16 cellular contexts compared by ENCODE assay signal in the genomic region with DNA sequence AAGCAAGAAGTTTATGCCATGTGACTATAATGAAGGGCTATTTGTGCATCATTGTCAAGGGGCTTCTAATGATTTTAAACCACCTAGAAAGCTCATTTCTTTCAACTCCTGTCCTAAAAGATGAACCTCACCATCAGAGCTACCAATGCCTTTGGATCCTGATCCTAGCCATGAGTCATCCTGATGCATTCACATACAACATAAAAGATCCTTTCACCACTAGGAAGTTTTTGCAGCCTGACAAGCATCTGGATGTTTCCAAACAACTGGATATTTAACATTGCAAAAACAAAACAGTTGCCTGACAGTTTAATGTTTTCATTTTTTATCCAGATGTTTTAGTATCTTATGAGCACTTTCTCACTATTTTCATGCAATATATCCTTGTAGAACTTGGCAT.
DNase-seq lines count a peak whose midpoint lies in the region; ATAC-seq and TF ChIP-seq lines count a peak whose summit lies in the region.
"Had no signal": no experiment of that assay in that cellular context is flagged by ENCODE, and none has a peak within 500 bp of the region (broad histone marks: within the 10 kb centered on the region; RNA-seq: fewer than 3 reads in every experiment).

No MANE protein-coding gene starts in this region.

- no peaks in the 10 kb centered on the region for H3K27me3 Mint-ChIP-seq in GM23338 (ENCODE audit: insufficient read depth, low read depth, poor library complexity)
- H3K27me3 Mint-ChIP-seq in activated T-helper 1 cell treated with anti-CD3 and anti-CD28 coated beads, Interleukin-12 subunit alpha, Interleukin-12 subunit beta, Interleukin-2, Interleukin-4 antibody, amounts not matched to agents 30 ng/mL and 10 ng/mL and 1 ng/mL, durations not matched to agents 14 hours and 24 hours and 36 hours (ENCODE audit: insufficient read depth) = no peaks in the 10 kb centered on the region
- H3K27me3 Mint-ChIP-seq: activated CD4-positive, alpha-beta memory T cell treated with anti-CD3 and anti-CD28 coated beads for 36 hours had no signal

- no peak overlapping the region for H3K27ac Mint-ChIP-seq in GM23338
- no peak overlapping the region for H3K27ac Mint-ChIP-seq in activated T-helper 1 cell treated with anti-CD3 and anti-CD28 coated beads, Interleukin-12 subunit alpha, Interleukin-12 subunit beta, Interleukin-2, Interleukin-4 antibody, amounts not matched to agents 30 ng/mL and 10 ng/mL and 1 ng/mL, durations not matched to agents 14 hours and 24 hours and 36 hours
- H3K27ac Mint-ChIP-seq: activated CD4-positive, alpha-beta memory T cell treated with anti-CD3 and anti-CD28 coated beads for 36 hours; activated T-cell treated with anti-CD3 and anti-CD28 coated beads, Interleukin-2, amount 50 U/mL, for 72 hours had no signal

- H3K27ac ChIP-seq in GM23338 (ENCODE audit: low read depth) = no peak overlapping the region
- H3K27ac ChIP-seq in smooth muscle cell (ENCODE audit: low read depth) = peak overlapping the region; percentile 39
- no peak overlapping the region for H3K27ac ChIP-seq in WERI-Rb-1
- H3K27ac ChIP-seq: left ventricle myocardium inferior, PC-9, stomach had no signal

- TF ChIP-seq CTCF in GM23338 (conservative IDR thresholded peaks at IDR 0.05; ENCODE audit: low read depth in 2 of 2) = no peak
- TF ChIP-seq CTCF in smooth muscle cell (IDR thresholded peaks at IDR 0.05; ENCODE audit: borderline replicate concordance, insufficient read depth, poor library complexity, severe bottlenecking) = no peak
- TF ChIP-seq CTCF in WERI-Rb-1 (IDR thresholded peaks at IDR 0.05; ENCODE audit: low read depth, low read length) = no peak

- intact Hi-C loops in activated T-helper 1 cell treated with anti-CD3 and anti-CD28 coated beads, Interleukin-12 subunit alpha, Interleukin-12 subunit beta, Interleukin-2, Interleukin-4 antibody, amounts not matched to agents 30 ng/mL and 10 ng/mL and 1 ng/mL, durations not matched to agents 14 hours and 24 hours and 36 hours (cut with micrococcal nuclease) = no loop called here

- no peaks in the 10 kb centered on the region for H3K36me3 Mint-ChIP-seq in GM23338 (ENCODE audit: low read depth)
- no peaks in the 10 kb centered on the region for H3K36me3 Mint-ChIP-seq in activated T-helper 1 cell treated with anti-CD3 and anti-CD28 coated beads, Interleukin-12 subunit alpha, Interleukin-12 subunit beta, Interleukin-2, Interleukin-4 antibody, amounts not matched to agents 30 ng/mL and 10 ng/mL and 1 ng/mL, durations not matched to agents 14 hours and 24 hours and 36 hours (ENCODE audit: low read depth)
- H3K36me3 Mint-ChIP-seq: activated CD4-positive, alpha-beta memory T cell treated with anti-CD3 and anti-CD28 coated beads for 36 hours had no signal

- H3K9me3 ChIP-seq in smooth muscle cell (replicated peaks; ENCODE audit: low read depth) = no peaks in the 10 kb centered on the region
- no peaks in the 10 kb centered on the region for H3K9me3 ChIP-seq in WERI-Rb-1 (ENCODE audit: severe bottlenecking)
- H3K9me3 ChIP-seq: left ventricle myocardium inferior had no signal

- no peak overlapping the region for H3K4me3 Mint-ChIP-seq in GM23338
- no peak overlapping the region for H3K4me3 Mint-ChIP-seq in activated T-helper 1 cell treated with anti-CD3 and anti-CD28 coated beads, Interleukin-12 subunit alpha, Interleukin-12 subunit beta, Interleukin-2, Interleukin-4 antibody, amounts not matched to agents 30 ng/mL and 10 ng/mL and 1 ng/mL, durations not matched to agents 14 hours and 24 hours and 36 hours
- H3K4me3 Mint-ChIP-seq: activated CD4-positive, alpha-beta memory T cell treated with anti-CD3 and anti-CD28 coated beads for 36 hours; activated T-cell treated with anti-CD3 and anti-CD28 coated beads, Interleukin-2, amount 50 U/mL, for 72 hours had no signal

- no peaks in the 10 kb centered on the region for H3K36me3 ChIP-seq in GM23338 (ENCODE audit: insufficient read depth)
- no peaks in the 10 kb centered on the region for H3K36me3 ChIP-seq in smooth muscle cell (ENCODE audit: low read depth)
- H3K36me3 ChIP-seq in WERI-Rb-1 = no peaks in the 10 kb centered on the region
- H3K36me3 ChIP-seq: left ventricle myocardium inferior, stomach had no signal

- H3K27me3 ChIP-seq in GM23338 (ENCODE audit: insufficient read depth) (no peaks in the 10 kb centered on the region), smooth muscle cell (ENCODE audit: low read depth) (no peaks in the 10 kb centered on the region), WERI-Rb-1 (ENCODE audit: insufficient read depth, low read depth, severe bottlenecking) (peaks cover 50% of the 10 kb centered on the region)
- H3K27me3 ChIP-seq: stomach had no signal

- no peaks in the 10 kb centered on the region for H3F3A ChIP-seq in GM23338 (replicated peaks; ENCODE audit: low read depth)
- H3F3A ChIP-seq in smooth muscle cell (ENCODE audit: low read depth) = no peaks in the 10 kb centered on the region

- H3K4me1 ChIP-seq in GM23338 (ENCODE audit: insufficient read depth) (no peaks in the 10 kb centered on the region), smooth muscle cell (ENCODE audit: low read depth) (peaks cover 8% of the 10 kb centered on the region)
- H3K4me1 ChIP-seq: left ventricle myocardium inferior, stomach had no signal

- ATAC-seq in GM23338 (no peak), GM21447 (IDR thresholded peaks at IDR 0.05; ENCODE audit: unreplicated experiment) (no peak)
- ATAC-seq: activated T-cell treated with anti-CD3 and anti-CD28 coated beads, Interleukin-2, amount 50 U/mL, for 72 hours had no signal

- H3K79me2 ChIP-seq in GM23338 (replicated peaks; ENCODE audit: insufficient read depth) (no peaks in the 10 kb centered on the region), smooth muscle cell (ENCODE audit: low read depth) (no peaks in the 10 kb centered on the region)

- no peak overlapping the region for H3K4me3 ChIP-seq in GM23338
- no peak overlapping the region for H3K4me3 ChIP-seq in smooth muscle cell
- no peak overlapping the region for H3K4me3 ChIP-seq in WERI-Rb-1 (ENCODE audit: low read depth, low read length)
- H3K4me3 ChIP-seq: left ventricle myocardium inferior, PC-9, stomach had no signal

- no peaks in the 10 kb centered on the region for H3K9me2 ChIP-seq in GM23338 (ENCODE audit: insufficient read depth)

- DNase-seq in GM23338 (ENCODE audit: low spot score) (no peak), SW480 (ENCODE audit: low spot score) (peak; percentile 5), fibroblast of peridontal ligament (ENCODE audit: extremely low read depth) (peak; percentile 81), smooth muscle cell (lab: John Stamatoyannopoulos, UW; ENCODE audit: unreplicated experiment) (no peak), WERI-Rb-1 (no peak)
- no peak for DNase-seq in activated T-helper 1 cell treated with anti-CD3 and anti-CD28 coated beads, Interleukin-12 subunit alpha, Interleukin-12 subunit beta, Interleukin-2, Interleukin-4 antibody, amounts not matched to agents 30 ng/mL and 10 ng/mL and 1 ng/mL, durations not matched to agents 14 hours and 24 hours and 36 hours (ENCODE audit: low spot score)
- DNase-seq: activated CD4-positive, alpha-beta memory T cell treated with anti-CD3 and anti-CD28 coated beads for 36 hours; activated T-cell treated with anti-CD3 and anti-CD28 coated beads, Interleukin-2, amount 50 U/mL, for 72 hours; C1 segment of cervical spinal cord; DMS79; left ventricle myocardium inferior; NCI-H1930; NCI-H510A; PC-9; stomach had no signal

- H3K4me1 Mint-ChIP-seq in GM23338 = no peaks in the 10 kb centered on the region
- no peaks in the 10 kb centered on the region for H3K4me1 Mint-ChIP-seq in activated T-helper 1 cell treated with anti-CD3 and anti-CD28 coated beads, Interleukin-12 subunit alpha, Interleukin-12 subunit beta, Interleukin-2, Interleukin-4 antibody, amounts not matched to agents 30 ng/mL and 10 ng/mL and 1 ng/mL, durations not matched to agents 14 hours and 24 hours and 36 hours (ENCODE audit: low read depth)

- H3K9me3 Mint-ChIP-seq in GM23338 = peaks cover 6% of the 10 kb centered on the region; the same call in 2 of the 3 replicates
- no peaks in the 10 kb centered on the region for H3K9me3 Mint-ChIP-seq in activated T-helper 1 cell treated with anti-CD3 and anti-CD28 coated beads, Interleukin-12 subunit alpha, Interleukin-12 subunit beta, Interleukin-2, Interleukin-4 antibody, amounts not matched to agents 30 ng/mL and 10 ng/mL and 1 ng/mL, durations not matched to agents 14 hours and 24 hours and 36 hours

- H3K9ac ChIP-seq in smooth muscle cell (ENCODE audit: low read depth) = no peak overlapping the region

- H4K20me1 ChIP-seq in GM23338 (replicated peaks; ENCODE audit: insufficient read depth) = no peaks in the 10 kb centered on the region
- no peaks in the 10 kb centered on the region for H4K20me1 ChIP-seq in smooth muscle cell (ENCODE audit: low read depth)

- H3K4me2 ChIP-seq in GM23338 (no peak overlapping the region), smooth muscle cell (no peak overlapping the region)
- H3K4me2 ChIP-seq: PC-9 had no signal

- H2AFZ ChIP-seq in GM23338 = peak overlapping the region; percentile 28; the same call in 1 of the 2 replicates
- no peak overlapping the region for H2AFZ ChIP-seq in smooth muscle cell (ENCODE audit: low read depth)
- H2AFZ ChIP-seq: PC-9 had no signal

TF ChIP-seq in GM23338, 12 proteins besides CTCF, POLR2A, EP300 and RAD21 (continues in another document):
- TF ChIP-seq POLR2AphosphoS5 (IDR thresholded peaks at IDR 0.05; ENCODE audit: low read depth) = no peak
- no peak for TF ChIP-seq STAT1 (IDR thresholded peaks at IDR 0.05; ENCODE audit: unreplicated experiment)
- TF ChIP-seq CREB1 (CRISPR knock-in tag; IDR thresholded peaks at IDR 0.05; ENCODE audit: low read depth) = no peak

Comparison
In these comparisons a context has a peak if more than half of its experiments do, and no peak if none do; other contexts are left out.
1. DNase-seq: peak in SW480 (single experiment) and fibroblast of peridontal ligament (single experiment); none in GM23338 (single experiment), smooth muscle cell (single experiment), activated T-helper 1 cell treated with anti-CD3 and anti-CD28 coated beads, Interleukin-12 subunit alpha, Interleukin-12 subunit beta, Interleukin-2, Interleukin-4 antibody, amounts not matched to agents 30 ng/mL and 10 ng/mL and 1 ng/mL, durations not matched to agents 14 hours and 24 hours and 36 hours (single experiment) and WERI-Rb-1 (single experiment).